ENCODE assay signal across 14 cellular contexts in genomic region chr2:86012017-86012712, GRCh38.
DNase-seq lines count a peak whose midpoint lies in the region; ATAC-seq and TF ChIP-seq lines count a peak whose summit lies in the region.
"Had no signal": no experiment of that assay in that cellular context is flagged by ENCODE, and none has a peak within 500 bp of the region (broad histone marks: within the 10 kb centered on the region; RNA-seq: fewer than 3 reads in every experiment).

No MANE protein-coding gene starts in this region.

- H3K27me3 Mint-ChIP-seq in nephron progenitor cell (ENCODE audit: low read depth, poor library complexity): no peaks in the 10 kb centered on the region
- H3K27me3 Mint-ChIP-seq: CD4-positive, CD25-positive, alpha-beta regulatory T cell had no signal

- H3K36me3 Mint-ChIP-seq in nephron progenitor cell (ENCODE audit: low read depth): peaks cover 13% of the 10 kb centered on the region

- H3K4me1 ChIP-seq in suprapubic skin: no peaks in the 10 kb centered on the region

- no peak for ATAC-seq in Right ventricle myocardium superior (ENCODE audit: poor library complexity)

- no peak for TF ChIP-seq POLR2A in suprapubic skin (IDR thresholded peaks at IDR 0.05)

- H3K27ac Mint-ChIP-seq in nephron progenitor cell: peak overlapping the region; percentile 65

- WGBS in suprapubic skin: 81% methylated on average over 9 of the region's 9 CpGs

- H3K4me1 Mint-ChIP-seq in nephron progenitor cell: peaks cover 21% of the 10 kb centered on the region

- peak; percentile 58 for DNase-seq in cardiac septum (ENCODE audit: low spot score)
- no peak for DNase-seq in Right ventricle myocardium superior
- DNase-seq in coronary artery (ENCODE audit: low spot score): peak; percentile 57
- no peak for DNase-seq in nephron progenitor cell
- DNase-seq in suprapubic skin (ENCODE audit: low spot score in 2 of 2): peak; percentile 40 to 46
- DNase-seq in NCI-H2029 treated with DMSO at 0.1 percent for 48 hours (lab: John Stamatoyannopoulos, UW): no peak
- no peak for DNase-seq in occipital lobe (lab: John Stamatoyannopoulos, UW)
- no peak for DNase-seq in NK-92 treated with Interleukin-12 subunit alpha and Interleukin-12 subunit beta, amount 100 ng/mL, for 24 hours (lab: John Stamatoyannopoulos, UW)
- DNase-seq: CD4-positive, CD25-positive, alpha-beta regulatory T cell; DMS53; NCI-H1092 treated with DMSO at 0.1 percent for 48 hours; NCI-H1694 treated with DMSO at 0.1 percent for 48 hours; NCI-H69; SHP77 had no signal

- no peak for TF ChIP-seq EP300 in suprapubic skin (IDR thresholded peaks at IDR 0.05)

- no peak overlapping the region for H3K4me3 ChIP-seq in coronary artery
- H3K4me3 ChIP-seq in suprapubic skin: no peak overlapping the region

- H3K9me3 Mint-ChIP-seq in nephron progenitor cell: peaks cover 41% of the 10 kb centered on the region

- H3K4me3 Mint-ChIP-seq in nephron progenitor cell: no peak overlapping the region
- H3K4me3 Mint-ChIP-seq: CD4-positive, CD25-positive, alpha-beta regulatory T cell had no signal

- intact Hi-C loops in cardiac septum (cut with DNase I) (no loop called here), Right ventricle myocardium superior (cut with DNase I) (no loop called here)

- TF ChIP-seq CTCF in coronary artery (IDR thresholded peaks at IDR 0.05): no peak
- no peak for TF ChIP-seq CTCF in nephron progenitor cell (IDR thresholded peaks at IDR 0.05)
- no peak for TF ChIP-seq CTCF in suprapubic skin (IDR thresholded peaks at IDR 0.05)

- H3K27ac ChIP-seq in coronary artery (no peak overlapping the region), suprapubic skin (no peak overlapping the region)

- peaks cover 7% of the 10 kb centered on the region for H3K9me3 ChIP-seq in suprapubic skin

- no peaks in the 10 kb centered on the region for H3K36me3 ChIP-seq in suprapubic skin

- H3K27me3 ChIP-seq in suprapubic skin: no peaks in the 10 kb centered on the region

Comparison
In these comparisons a context has a peak if more than half of its experiments do, and no peak if none do; other contexts are left out.
1. DNase-seq: peak in cardiac septum (single experiment), coronary artery (single experiment) and suprapubic skin (2 of 2); none in Right ventricle myocardium superior (single experiment), nephron progenitor cell (single experiment), NCI-H2029 treated with DMSO at 0.1 percent for 48 hours (single experiment), occipital lobe (single experiment) and NK-92 treated with Interleukin-12 subunit alpha and Interleukin-12 subunit beta, amount 100 ng/mL, for 24 hours (single experiment).